ENCODE assay signal across 22 cellular contexts in the genomic region with DNA sequence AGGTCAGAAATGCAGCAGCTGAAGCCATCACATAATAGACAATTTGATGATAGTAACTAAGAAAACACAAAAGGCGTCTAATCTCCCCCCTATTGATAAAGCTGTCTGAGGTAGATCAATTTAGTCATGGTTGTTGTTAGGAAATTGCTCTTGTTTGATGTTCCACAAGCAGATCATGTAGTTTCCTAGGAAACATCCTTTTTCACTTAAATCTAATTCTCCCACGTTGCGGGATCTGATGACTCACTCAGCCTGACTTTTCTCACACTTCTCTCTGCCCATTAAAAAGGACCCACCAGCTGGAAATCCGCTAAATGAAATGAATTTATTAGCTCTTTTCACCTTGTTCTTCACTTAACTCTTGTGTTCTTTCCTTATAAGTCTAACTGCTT.
DNase-seq lines count a peak whose midpoint lies in the region; TF ChIP-seq lines count a peak whose summit lies in the region.
"Had no signal": no experiment of that assay in that cellular context is flagged by ENCODE, and none has a peak within 500 bp of the region (broad histone marks: within the 10 kb centered on the region; RNA-seq: fewer than 3 reads in every experiment).

No MANE protein-coding gene starts in this region.

- no peaks in the 10 kb centered on the region for H3K79me2 ChIP-seq in SK-N-SH (ENCODE audit: insufficient read depth)

- 16% methylated on average over 4 of the region's 4 CpGs for WGBS in SK-N-SH (ENCODE audit: low lambda C conversion rate)

- TF ChIP-seq RAD21 in SK-N-SH (IDR thresholded peaks at IDR 0.05; ENCODE audit: low read length), result no peak

- H3K4me1 ChIP-seq in SK-N-SH (ENCODE audit: control insufficient read depth in 1 of 2, insufficient read depth in 2 of 2, low read depth in 1 of 2, low read length in 1 of 2), result peaks cover 0 to 2% of the 10 kb centered on the region in 2 experiments; a peak in 2 of 4 replicates
- H3K4me1 ChIP-seq: Caco-2 had no signal

- H3K9me3 Mint-ChIP-seq in brain, result no peaks in the 10 kb centered on the region
- H3K9me3 Mint-ChIP-seq: activated T-helper 2 cell treated with anti-CD3 and anti-CD28 coated beads, Interferon-gamma antibody, Interleukin-2, Interleukin-4, amounts not matched to agents 10 μg/mL and 5 μg/mL and 100 μg/mL, durations not matched to agents 14 hours and 24 hours and 36 hours; T-helper 1 cell treated with Interleukin-12 subunit alpha and Interleukin-12 subunit beta and Interleukin-4 antibody, amounts not matched to agents 30 μg/mL and 1 μg/mL, for 36 hours had no signal

- TF ChIP-seq CTCF in brain (conservative IDR thresholded peaks at IDR 0.05) (no peak), kidney epithelial cell (IDR thresholded peaks at IDR 0.05; ENCODE audit: insufficient read depth, low read length, poor library complexity, severe bottlenecking) (no peak), SK-N-SH (IDR thresholded peaks at IDR 0.05) (no peak)

- no peaks in the 10 kb centered on the region for H3K9me2 ChIP-seq in SK-N-SH

- POLR2A ChIA-PET in SK-N-SH (lab: Yijun Ruan, JAX), result no interaction called here

- H3K9ac ChIP-seq in SK-N-SH, result no peak overlapping the region

- no peaks in the 10 kb centered on the region for H3K36me3 ChIP-seq in kidney epithelial cell (ENCODE audit: control insufficient read depth, insufficient read depth, low read length)
- no peaks in the 10 kb centered on the region for H3K36me3 ChIP-seq in SK-N-SH (replicated peaks in 1 of 2; ENCODE audit: control insufficient read depth in 1 of 2, insufficient read depth in 2 of 2, low read length in 1 of 2)
- H3K36me3 ChIP-seq: heart left ventricle, left ventricle myocardium inferior had no signal

- no peaks in the 10 kb centered on the region for H3K36me3 Mint-ChIP-seq in brain

- no peaks in the 10 kb centered on the region for H3F3A ChIP-seq in SK-N-SH (replicated peaks; ENCODE audit: insufficient read depth)

- H3K27me3 ChIP-seq in kidney epithelial cell (ENCODE audit: control insufficient read depth, insufficient read depth, low read length), result no peaks in the 10 kb centered on the region
- no peaks in the 10 kb centered on the region for H3K27me3 ChIP-seq in SK-N-SH (ENCODE audit: insufficient read depth)
- H3K27me3 ChIP-seq: heart left ventricle had no signal

- H2AFZ ChIP-seq in SK-N-SH (ENCODE audit: low read depth), result no peak overlapping the region

- peak; percentile 0 for DNase-seq in DMS53 (lab: John Stamatoyannopoulos, UW)
- no peak for DNase-seq in DMS53 treated with DMSO at 0.1 percent for 48 hours (lab: John Stamatoyannopoulos, UW; ENCODE audit: unreplicated experiment)
- peak; percentile 67 for DNase-seq in kidney epithelial cell (ENCODE audit: low read depth)
- DNase-seq in superior temporal gyrus (ENCODE audit: extremely low spot score), result peak; percentile 61
- no peak for DNase-seq in AG08396 (ENCODE audit: low spot score)
- DNase-seq in effector CD4-positive, alpha-beta T cell, result no peak
- no peak for DNase-seq in SK-N-SH
- DNase-seq: activated CD4-positive, alpha-beta T cell treated with anti-CD3 and anti-CD28 coated beads, Interleukin-2, amount 50 U/mL, for 1 hour; Caco-2; EL; heart left ventricle; left ventricle myocardium inferior; NCI-H1694 treated with DMSO at 0.1 percent for 48 hours; NCI-H774; right cardiac atrium; SIG-M5; stimulated activated CD4-positive, alpha-beta T cell treated with anti-CD3 and anti-CD28 coated beads, Interleukin-15, amount 100 ng/mL, for 24 hours had no signal

- H3K27ac Mint-ChIP-seq in brain, result peak overlapping the region; percentile 81 to 88 (median 86)
- H3K27ac Mint-ChIP-seq: activated T-helper 2 cell treated with anti-CD3 and anti-CD28 coated beads, Interferon-gamma antibody, Interleukin-2, Interleukin-4, amounts not matched to agents 10 μg/mL and 5 μg/mL and 100 μg/mL, durations not matched to agents 14 hours and 24 hours and 36 hours; T-helper 1 cell treated with Interleukin-12 subunit alpha and Interleukin-12 subunit beta and Interleukin-4 antibody, amounts not matched to agents 30 μg/mL and 1 μg/mL, for 36 hours had no signal

- H3K27me3 Mint-ChIP-seq in brain, result peaks cover 5% of the 10 kb centered on the region

- TF ChIP-seq EP300 in SK-N-SH (IDR thresholded peaks at IDR 0.05; ENCODE audit: borderline replicate concordance in 1 of 2, low read depth in 1 of 2, low read length in 1 of 2), result no peak

- no peak overlapping the region for H3K4me3 ChIP-seq in kidney epithelial cell (ENCODE audit: low read depth, low read length)
- H3K4me3 ChIP-seq in SK-N-SH (ENCODE audit: low read depth in 2 of 2, low read length in 1 of 2), result no peak overlapping the region
- H3K4me3 ChIP-seq: heart left ventricle, left ventricle myocardium inferior had no signal

- no peak overlapping the region for H3K27ac ChIP-seq in SK-N-SH (ENCODE audit: low read depth in 2 of 2, low read length in 1 of 2)
- H3K27ac ChIP-seq: 22Rv1, heart left ventricle, HL-60, left ventricle myocardium inferior had no signal

- H3K9me3 ChIP-seq in SK-N-SH, result no peaks in the 10 kb centered on the region
- H3K9me3 ChIP-seq: Caco-2, heart left ventricle, left ventricle myocardium inferior had no signal

- CTCF ChIA-PET in SK-N-SH (lab: Yijun Ruan, JAX), result interaction anchor here (1.4 kb wide), 1 partner anchor 13 kb away, joined by 5 read pairs; no protein-coding TSS in a partner anchor

- H3K4me3 Mint-ChIP-seq in brain, result peak overlapping the region in 4 of 5 experiments; percentile 56 to 67 (median 62)
- H3K4me3 Mint-ChIP-seq: T-helper 1 cell treated with Interleukin-12 subunit alpha and Interleukin-12 subunit beta and Interleukin-4 antibody, amounts not matched to agents 30 μg/mL and 1 μg/mL, for 36 hours had no signal

- peaks cover 45% of the 10 kb centered on the region for H3K4me1 Mint-ChIP-seq in brain

- no peak overlapping the region for H3K4me2 ChIP-seq in SK-N-SH

- H4K20me1 ChIP-seq in SK-N-SH (ENCODE audit: insufficient read depth), result no peaks in the 10 kb centered on the region

TF ChIP-seq in SK-N-SH, 30 proteins besides CTCF, POLR2A, EP300 and RAD21:
- no peak for TF ChIP-seq GATA2 (CRISPR knock-in tag; IDR thresholded peaks at IDR 0.05)
- TF ChIP-seq CHD2 (IDR thresholded peaks at IDR 0.05; ENCODE audit: low read length, partially characterized antibody), result no peak
- TF ChIP-seq SMC3 (IDR thresholded peaks at IDR 0.05; ENCODE audit: low read depth, low read length), result no peak
- no peak for TF ChIP-seq FOSL2 (IDR thresholded peaks at IDR 0.05; ENCODE audit: borderline replicate concordance, low read depth)
- TF ChIP-seq, protein P1, sequence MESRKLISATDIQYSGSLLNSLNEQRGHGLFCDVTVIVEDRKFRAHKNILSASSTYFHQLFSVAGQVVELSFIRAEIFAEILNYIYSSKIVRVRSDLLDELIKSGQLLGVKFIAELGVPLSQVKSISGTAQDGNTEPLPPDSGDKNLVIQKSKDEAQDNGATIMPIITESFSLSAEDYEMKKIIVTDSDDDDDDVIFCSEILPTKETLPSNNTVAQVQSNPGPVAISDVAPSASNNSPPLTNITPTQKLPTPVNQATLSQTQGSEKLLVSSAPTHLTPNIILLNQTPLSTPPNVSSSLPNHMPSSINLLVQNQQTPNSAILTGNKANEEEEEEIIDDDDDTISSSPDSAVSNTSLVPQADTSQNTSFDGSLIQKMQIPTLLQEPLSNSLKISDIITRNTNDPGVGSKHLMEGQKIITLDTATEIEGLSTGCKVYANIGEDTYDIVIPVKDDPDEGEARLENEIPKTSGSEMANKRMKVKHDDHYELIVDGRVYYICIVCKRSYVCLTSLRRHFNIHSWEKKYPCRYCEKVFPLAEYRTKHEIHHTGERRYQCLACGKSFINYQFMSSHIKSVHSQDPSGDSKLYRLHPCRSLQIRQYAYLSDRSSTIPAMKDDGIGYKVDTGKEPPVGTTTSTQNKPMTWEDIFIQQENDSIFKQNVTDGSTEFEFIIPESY (IDR thresholded peaks at IDR 0.05; ENCODE audit: borderline replicate concordance, low read depth), result no peak
- TF ChIP-seq TEAD4 (IDR thresholded peaks at IDR 0.05; ENCODE audit: borderline replicate concordance, insufficient read depth), result no peak

Comparison
In these comparisons a context has a peak if more than half of its experiments do, and no peak if none do; other contexts are left out.
1. DNase-seq: peak in DMS53 (single experiment), kidney epithelial cell (single experiment) and superior temporal gyrus (single experiment); none in DMS53 treated with DMSO at 0.1 percent for 48 hours (single experiment), AG08396 (single experiment), effector CD4-positive, alpha-beta T cell (single experiment) and SK-N-SH (single experiment).